17 cellular contexts compared by ENCODE assay signal in genomic region chr11:125382211-125382807, GRCh38.
DNase-seq lines count a peak whose midpoint lies in the region; TF ChIP-seq lines count a peak whose summit lies in the region.
"Had no signal": no experiment of that assay in that cellular context is flagged by ENCODE, and none has a peak within 500 bp of the region (broad histone marks: within the 10 kb centered on the region; RNA-seq: fewer than 3 reads in every experiment).

No MANE protein-coding gene starts in this region.

- H3K27ac Mint-ChIP-seq in Calu3 (ENCODE audit: unreplicated experiment): no peak overlapping the region
- H3K27ac Mint-ChIP-seq in neural progenitor cell: peak overlapping the region; percentile 62
- H3K27ac Mint-ChIP-seq: activated naive CD8-positive, alpha-beta T cell had no signal

- peaks cover 3% of the 10 kb centered on the region for H3F3A ChIP-seq in neural progenitor cell (ENCODE audit: low read depth)

- no peaks in the 10 kb centered on the region for H3K27me3 ChIP-seq in neural progenitor cell

- H3K4me2 ChIP-seq in neural progenitor cell: peak overlapping the region; percentile 14

- H3K79me2 ChIP-seq in neural progenitor cell (ENCODE audit: low read depth): no peaks in the 10 kb centered on the region

- peaks cover 91% of the 10 kb centered on the region for H3K27me3 Mint-ChIP-seq in Calu3 (ENCODE audit: unreplicated experiment)
- peaks cover 8% of the 10 kb centered on the region for H3K27me3 Mint-ChIP-seq in neural progenitor cell (ENCODE audit: insufficient read depth, low read depth)

- no peak overlapping the region for H3K4me3 ChIP-seq in neural progenitor cell
- H3K4me3 ChIP-seq: coronary artery, K562, lower lobe of right lung had no signal

- no peaks in the 10 kb centered on the region for H3K9me3 ChIP-seq in neural progenitor cell (ENCODE audit: low read depth)
- H3K9me3 ChIP-seq: lower lobe of right lung had no signal

- no peaks in the 10 kb centered on the region for H3K4me1 Mint-ChIP-seq in Calu3 (ENCODE audit: low read depth, unreplicated experiment)
- H3K4me1 Mint-ChIP-seq in neural progenitor cell: peaks cover 48% of the 10 kb centered on the region

- H3K27ac ChIP-seq in caudate nucleus (ENCODE audit: low read depth, low read length) (peak overlapping the region; percentile 63), neural progenitor cell (no peak overlapping the region)
- H3K27ac ChIP-seq: coronary artery, lower lobe of right lung had no signal

- no peak overlapping the region for H3K9ac ChIP-seq in neural progenitor cell

- H3K36me3 Mint-ChIP-seq in Calu3 (ENCODE audit: insufficient read depth, unreplicated experiment): no peaks in the 10 kb centered on the region
- peaks cover 35% of the 10 kb centered on the region for H3K36me3 Mint-ChIP-seq in neural progenitor cell
- H3K36me3 Mint-ChIP-seq: activated naive CD8-positive, alpha-beta T cell had no signal

- no peak for TF ChIP-seq CTCF in Calu3 (IDR thresholded peaks at IDR 0.05; ENCODE audit: unreplicated experiment)
- no peak for TF ChIP-seq CTCF in neural progenitor cell (IDR thresholded peaks at IDR 0.05)

- BruUV-seq in Calu3 (replicated peaks; lab: Mats Ljungman, UMichigan): no TSS peak

- no peaks in the 10 kb centered on the region for H4K20me1 ChIP-seq in neural progenitor cell (ENCODE audit: low read depth)

- H3K9me3 Mint-ChIP-seq in Calu3 (ENCODE audit: low read depth, unreplicated experiment): no peaks in the 10 kb centered on the region
- H3K9me3 Mint-ChIP-seq in neural progenitor cell: no peaks in the 10 kb centered on the region

- no peaks in the 10 kb centered on the region for H3K36me3 ChIP-seq in neural progenitor cell
- H3K36me3 ChIP-seq: lower lobe of right lung had no signal

- peaks cover 33% of the 10 kb centered on the region for H3K4me1 ChIP-seq in neural progenitor cell
- H3K4me1 ChIP-seq: lower lobe of right lung had no signal

- H3K4me3 Mint-ChIP-seq in Calu3 (ENCODE audit: low read depth, unreplicated experiment) (no peak overlapping the region), neural progenitor cell (peak overlapping the region; percentile 24)
- H3K4me3 Mint-ChIP-seq: activated naive CD8-positive, alpha-beta T cell had no signal

- CTCF ChIA-PET in Calu3 (lab: Charles Lee): no interaction called here

- intact Hi-C loops in Calu3 (cut with micrococcal nuclease; ENCODE audit: unreplicated experiment): no loop called here

- no peak overlapping the region for H2AFZ ChIP-seq in neural progenitor cell (replicated peaks)

- DNase-seq in Calu3 (peak; percentile 9), NCI-H2227 treated with DMSO at 0.1 percent for 48 hours (lab: John Stamatoyannopoulos, UW) (peak; percentile 39), caudate nucleus (lab: John Stamatoyannopoulos, UW) (no peak), neural progenitor cell (ENCODE audit: low spot score) (no peak), activated gamma-delta T cell (lab: John Stamatoyannopoulos, UW) (no peak), AG08396 (ENCODE audit: low spot score) (no peak), inferior parietal cortex (ENCODE audit: extremely low spot score) (no peak), EL (no peak)
- DNase-seq: activated CD4-positive, alpha-beta T cell treated with anti-CD3 and anti-CD28 coated beads for 1 hour; lower lobe of right lung; MM.1S; NCI-H1930; right cardiac atrium; SW 1271 had no signal

Comparison
In these comparisons a context has a peak if more than half of its experiments do, and no peak if none do; other contexts are left out.
1. DNase-seq: peak in Calu3 (single experiment) and NCI-H2227 treated with DMSO at 0.1 percent for 48 hours (single experiment); none in caudate nucleus (0 of 61), neural progenitor cell (single experiment), activated gamma-delta T cell (single experiment), AG08396 (single experiment), inferior parietal cortex (single experiment) and EL (single experiment).